In the genomic region with DNA sequence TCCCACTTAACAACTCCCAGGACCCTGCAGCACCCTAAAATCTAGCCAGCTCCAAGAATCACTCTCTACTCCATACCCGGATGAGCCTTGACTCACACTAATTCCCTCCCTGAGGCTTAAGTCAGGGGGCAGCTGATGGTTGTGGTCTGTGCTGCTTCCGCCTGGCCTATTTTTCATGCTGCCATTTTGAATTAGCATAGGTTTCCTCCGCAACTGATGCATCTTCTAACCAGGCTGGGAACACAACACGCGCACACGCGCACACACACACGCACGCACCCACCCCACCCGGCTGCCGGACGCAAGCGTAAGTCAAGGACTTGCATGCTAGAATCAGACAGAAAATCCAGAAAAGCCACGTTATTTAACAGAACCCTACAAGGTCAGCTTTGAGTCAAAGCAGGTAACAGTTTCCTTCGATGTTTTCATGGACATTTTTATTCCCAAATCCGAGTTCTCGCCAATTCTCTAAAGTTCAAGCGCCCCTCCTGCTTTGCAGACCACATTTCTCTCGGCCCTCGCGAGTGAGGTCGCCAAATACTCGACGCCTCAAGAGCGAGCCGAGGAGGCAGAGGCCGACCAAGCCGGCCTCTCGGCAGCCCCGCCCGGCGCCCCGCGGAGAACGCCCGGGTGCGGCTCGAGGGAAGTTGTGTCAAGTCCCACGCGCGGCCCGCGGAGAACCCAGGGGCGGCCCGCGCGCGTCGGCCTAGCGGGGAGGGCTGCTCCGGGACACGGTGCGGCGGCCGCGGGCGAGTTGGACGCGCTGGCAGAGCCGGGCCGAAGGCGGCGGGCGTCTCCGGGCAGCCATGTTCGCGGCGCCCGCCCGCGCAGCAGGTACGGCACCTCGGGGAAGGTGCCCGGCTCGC, we compare ENCODE assay signal across 1 cellular context.
A peak's percentile ranks its signal among the peaks of the same experiment; 100 is the strongest.
TF ChIP-seq lines count a peak whose summit lies in the region.

No MANE protein-coding gene starts in this region.

TF ChIP-seq in HepG2, 621 proteins besides CTCF, POLR2A, EP300 and RAD21 (continued from another document and continues in another):
- TF ChIP-seq, protein P1, sequence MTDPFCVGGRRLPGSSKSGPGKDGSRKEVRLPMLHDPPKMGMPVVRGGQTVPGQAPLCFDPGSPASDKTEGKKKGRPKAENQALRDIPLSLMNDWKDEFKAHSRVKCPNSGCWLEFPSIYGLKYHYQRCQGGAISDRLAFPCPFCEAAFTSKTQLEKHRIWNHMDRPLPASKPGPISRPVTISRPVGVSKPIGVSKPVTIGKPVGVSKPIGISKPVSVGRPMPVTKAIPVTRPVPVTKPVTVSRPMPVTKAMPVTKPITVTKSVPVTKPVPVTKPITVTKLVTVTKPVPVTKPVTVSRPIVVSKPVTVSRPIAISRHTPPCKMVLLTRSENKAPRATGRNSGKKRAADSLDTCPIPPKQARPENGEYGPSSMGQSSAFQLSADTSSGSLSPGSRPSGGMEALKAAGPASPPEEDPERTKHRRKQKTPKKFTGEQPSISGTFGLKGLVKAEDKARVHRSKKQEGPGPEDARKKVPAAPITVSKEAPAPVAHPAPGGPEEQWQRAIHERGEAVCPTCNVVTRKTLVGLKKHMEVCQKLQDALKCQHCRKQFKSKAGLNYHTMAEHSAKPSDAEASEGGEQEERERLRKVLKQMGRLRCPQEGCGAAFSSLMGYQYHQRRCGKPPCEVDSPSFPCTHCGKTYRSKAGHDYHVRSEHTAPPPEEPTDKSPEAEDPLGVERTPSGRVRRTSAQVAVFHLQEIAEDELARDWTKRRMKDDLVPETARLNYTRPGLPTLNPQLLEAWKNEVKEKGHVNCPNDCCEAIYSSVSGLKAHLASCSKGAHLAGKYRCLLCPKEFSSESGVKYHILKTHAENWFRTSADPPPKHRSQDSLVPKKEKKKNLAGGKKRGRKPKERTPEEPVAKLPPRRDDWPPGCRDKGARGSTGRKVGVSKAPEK (CRISPR knock-in tag; IDR thresholded peaks at IDR 0.05; ENCODE audit: borderline replicate concordance), result no peak
- TF ChIP-seq, protein P2, sequence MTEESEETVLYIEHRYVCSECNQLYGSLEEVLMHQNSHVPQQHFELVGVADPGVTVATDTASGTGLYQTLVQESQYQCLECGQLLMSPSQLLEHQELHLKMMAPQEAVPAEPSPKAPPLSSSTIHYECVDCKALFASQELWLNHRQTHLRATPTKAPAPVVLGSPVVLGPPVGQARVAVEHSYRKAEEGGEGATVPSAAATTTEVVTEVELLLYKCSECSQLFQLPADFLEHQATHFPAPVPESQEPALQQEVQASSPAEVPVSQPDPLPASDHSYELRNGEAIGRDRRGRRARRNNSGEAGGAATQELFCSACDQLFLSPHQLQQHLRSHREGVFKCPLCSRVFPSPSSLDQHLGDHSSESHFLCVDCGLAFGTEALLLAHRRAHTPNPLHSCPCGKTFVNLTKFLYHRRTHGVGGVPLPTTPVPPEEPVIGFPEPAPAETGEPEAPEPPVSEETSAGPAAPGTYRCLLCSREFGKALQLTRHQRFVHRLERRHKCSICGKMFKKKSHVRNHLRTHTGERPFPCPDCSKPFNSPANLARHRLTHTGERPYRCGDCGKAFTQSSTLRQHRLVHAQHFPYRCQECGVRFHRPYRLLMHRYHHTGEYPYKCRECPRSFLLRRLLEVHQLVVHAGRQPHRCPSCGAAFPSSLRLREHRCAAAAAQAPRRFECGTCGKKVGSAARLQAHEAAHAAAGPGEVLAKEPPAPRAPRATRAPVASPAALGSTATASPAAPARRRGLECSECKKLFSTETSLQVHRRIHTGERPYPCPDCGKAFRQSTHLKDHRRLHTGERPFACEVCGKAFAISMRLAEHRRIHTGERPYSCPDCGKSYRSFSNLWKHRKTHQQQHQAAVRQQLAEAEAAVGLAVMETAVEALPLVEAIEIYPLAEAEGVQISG (CRISPR knock-in tag; IDR thresholded peaks at IDR 0.05), result no peak
- TF ChIP-seq, protein P3, sequence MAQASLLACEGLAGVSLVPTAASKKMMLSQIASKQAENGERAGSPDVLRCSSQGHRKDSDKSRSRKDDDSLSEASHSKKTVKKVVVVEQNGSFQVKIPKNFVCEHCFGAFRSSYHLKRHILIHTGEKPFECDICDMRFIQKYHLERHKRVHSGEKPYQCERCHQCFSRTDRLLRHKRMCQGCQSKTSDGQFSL (CRISPR knock-in tag; IDR thresholded peaks at IDR 0.05), result no peak
- TF ChIP-seq NCOR1 (IDR thresholded peaks at IDR 0.05; ENCODE audit: borderline replicate concordance, low read length) (no peak), ZNF317 (CRISPR knock-in tag; IDR thresholded peaks at IDR 0.05) (0 out of 2 replicates have a peak, but pooled peaks have one; percentile 27), ATF1 (CRISPR knock-in tag; IDR thresholded peaks at IDR 0.05) (no peak), HOXA5 (CRISPR knock-in tag; IDR thresholded peaks at IDR 0.05) (no peak), ZNF446 (CRISPR knock-in tag; IDR thresholded peaks at IDR 0.05) (no peak), ZSCAN29 (CRISPR knock-in tag; conservative IDR thresholded peaks at IDR 0.05) (no peak), EEA1 (CRISPR knock-in tag; IDR thresholded peaks at IDR 0.05; ENCODE audit: borderline replicate concordance) (no peak), MLLT10 (CRISPR knock-in tag; IDR thresholded peaks at IDR 0.05) (no peak), ZNF460 (CRISPR knock-in tag; IDR thresholded peaks at IDR 0.05; ENCODE audit: borderline replicate concordance) (no peak), ZNF431 (CRISPR knock-in tag; IDR thresholded peaks at IDR 0.05; ENCODE audit: borderline replicate concordance, low read depth) (no peak), ZNF496 (CRISPR knock-in tag; IDR thresholded peaks at IDR 0.05; ENCODE audit: insufficient replicate concordance) (no peak), NR2F1 (CRISPR knock-in tag; IDR thresholded peaks at IDR 0.05) (no peak), MATR3 (CRISPR knock-in tag; IDR thresholded peaks at IDR 0.05) (no peak), ZNF572 (CRISPR knock-in tag; IDR thresholded peaks at IDR 0.05) (peak; percentile 52; the same call in 1 of the 2 replicates), ZNF891 (CRISPR knock-in tag; IDR thresholded peaks at IDR 0.05) (no peak), TBL1XR1 (IDR thresholded peaks at IDR 0.05; ENCODE audit: borderline replicate concordance, low read length, partially characterized antibody) (no peak), SALL1 (CRISPR knock-in tag; IDR thresholded peaks at IDR 0.05) (peak; percentile 31; the same call in 1 of the 2 replicates), PAF1 (CRISPR knock-in tag; IDR thresholded peaks at IDR 0.05) (no peak), SMAD3 (CRISPR knock-in tag; IDR thresholded peaks at IDR 0.05) (no peak), HMG20A (CRISPR knock-in tag; IDR thresholded peaks at IDR 0.05; ENCODE audit: borderline replicate concordance) (no peak), HMGA1 (CRISPR knock-in tag; conservative IDR thresholded peaks at IDR 0.05) (no peak), AKAP8 (CRISPR knock-in tag; IDR thresholded peaks at IDR 0.05) (no peak), HIVEP1 (CRISPR knock-in tag; IDR thresholded peaks at IDR 0.05) (no peak), MIER2 (CRISPR knock-in tag; IDR thresholded peaks at IDR 0.05) (0 out of 2 replicates have a peak, but pooled peaks have one; percentile 25), NFYC (CRISPR knock-in tag; IDR thresholded peaks at IDR 0.05) (no peak), ZNF501 (CRISPR knock-in tag; IDR thresholded peaks at IDR 0.05) (no peak), FOSL1 (CRISPR knock-in tag; IDR thresholded peaks at IDR 0.05; ENCODE audit: borderline replicate concordance) (no peak), PPARG (CRISPR knock-in tag; conservative IDR thresholded peaks at IDR 0.05) (no peak), MTA3 (CRISPR knock-in tag; IDR thresholded peaks at IDR 0.05) (no peak)
- TF ChIP-seq, protein P4, sequence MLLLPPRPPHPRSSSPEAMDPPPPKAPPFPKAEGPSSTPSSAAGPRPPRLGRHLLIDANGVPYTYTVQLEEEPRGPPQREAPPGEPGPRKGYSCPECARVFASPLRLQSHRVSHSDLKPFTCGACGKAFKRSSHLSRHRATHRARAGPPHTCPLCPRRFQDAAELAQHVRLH (CRISPR knock-in tag; IDR thresholded peaks at IDR 0.05; ENCODE audit: borderline replicate concordance, low read depth), result no peak
- TF ChIP-seq, protein P5, sequence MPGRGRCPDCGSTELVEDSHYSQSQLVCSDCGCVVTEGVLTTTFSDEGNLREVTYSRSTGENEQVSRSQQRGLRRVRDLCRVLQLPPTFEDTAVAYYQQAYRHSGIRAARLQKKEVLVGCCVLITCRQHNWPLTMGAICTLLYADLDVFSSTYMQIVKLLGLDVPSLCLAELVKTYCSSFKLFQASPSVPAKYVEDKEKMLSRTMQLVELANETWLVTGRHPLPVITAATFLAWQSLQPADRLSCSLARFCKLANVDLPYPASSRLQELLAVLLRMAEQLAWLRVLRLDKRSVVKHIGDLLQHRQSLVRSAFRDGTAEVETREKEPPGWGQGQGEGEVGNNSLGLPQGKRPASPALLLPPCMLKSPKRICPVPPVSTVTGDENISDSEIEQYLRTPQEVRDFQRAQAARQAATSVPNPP (CRISPR knock-in tag; IDR thresholded peaks at IDR 0.05), result no peak
- TF ChIP-seq, protein P6, sequence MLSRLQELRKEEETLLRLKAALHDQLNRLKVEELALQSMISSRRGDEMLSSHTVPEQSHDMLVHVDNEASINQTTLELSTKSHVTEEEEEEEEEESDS (CRISPR knock-in tag; IDR thresholded peaks at IDR 0.05; ENCODE audit: borderline replicate concordance), result no peak
- TF ChIP-seq, protein P7, sequence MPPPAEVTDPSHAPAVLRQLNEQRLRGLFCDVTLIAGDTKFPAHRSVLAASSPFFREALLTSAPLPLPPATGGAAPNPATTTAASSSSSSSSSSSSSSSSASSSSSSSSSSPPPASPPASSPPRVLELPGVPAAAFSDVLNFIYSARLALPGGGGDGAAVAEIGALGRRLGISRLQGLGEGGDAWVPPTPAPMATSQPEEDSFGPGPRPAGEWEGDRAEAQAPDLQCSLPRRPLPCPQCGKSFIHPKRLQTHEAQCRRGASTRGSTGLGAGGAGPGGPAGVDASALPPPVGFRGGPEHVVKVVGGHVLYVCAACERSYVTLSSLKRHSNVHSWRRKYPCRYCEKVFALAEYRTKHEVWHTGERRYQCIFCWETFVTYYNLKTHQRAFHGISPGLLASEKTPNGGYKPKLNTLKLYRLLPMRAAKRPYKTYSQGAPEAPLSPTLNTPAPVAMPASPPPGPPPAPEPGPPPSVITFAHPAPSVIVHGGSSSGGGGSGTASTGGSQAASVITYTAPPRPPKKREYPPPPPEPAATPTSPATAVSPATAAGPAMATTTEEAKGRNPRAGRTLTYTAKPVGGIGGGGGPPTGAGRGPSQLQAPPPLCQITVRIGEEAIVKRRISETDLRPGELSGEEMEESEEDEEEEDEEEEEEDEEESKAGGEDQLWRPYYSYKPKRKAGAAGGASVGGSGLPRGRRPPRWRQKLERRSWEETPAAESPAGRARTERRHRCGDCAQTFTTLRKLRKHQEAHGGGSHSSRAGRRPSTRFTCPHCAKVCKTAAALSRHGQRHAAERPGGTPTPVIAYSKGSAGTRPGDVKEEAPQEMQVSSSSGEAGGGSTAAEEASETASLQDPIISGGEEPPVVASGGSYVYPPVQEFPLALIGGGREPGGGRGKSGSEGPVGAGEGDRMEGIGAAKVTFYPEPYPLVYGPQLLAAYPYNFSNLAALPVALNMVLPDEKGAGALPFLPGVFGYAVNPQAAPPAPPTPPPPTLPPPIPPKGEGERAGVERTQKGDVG (CRISPR knock-in tag; IDR thresholded peaks at IDR 0.05; ENCODE audit: borderline replicate concordance), result no peak
- TF ChIP-seq, protein P8, sequence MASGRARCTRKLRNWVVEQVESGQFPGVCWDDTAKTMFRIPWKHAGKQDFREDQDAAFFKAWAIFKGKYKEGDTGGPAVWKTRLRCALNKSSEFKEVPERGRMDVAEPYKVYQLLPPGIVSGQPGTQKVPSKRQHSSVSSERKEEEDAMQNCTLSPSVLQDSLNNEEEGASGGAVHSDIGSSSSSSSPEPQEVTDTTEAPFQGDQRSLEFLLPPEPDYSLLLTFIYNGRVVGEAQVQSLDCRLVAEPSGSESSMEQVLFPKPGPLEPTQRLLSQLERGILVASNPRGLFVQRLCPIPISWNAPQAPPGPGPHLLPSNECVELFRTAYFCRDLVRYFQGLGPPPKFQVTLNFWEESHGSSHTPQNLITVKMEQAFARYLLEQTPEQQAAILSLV (CRISPR knock-in tag; IDR thresholded peaks at IDR 0.05; ENCODE audit: borderline replicate concordance), result no peak
- TF ChIP-seq, protein P9, sequence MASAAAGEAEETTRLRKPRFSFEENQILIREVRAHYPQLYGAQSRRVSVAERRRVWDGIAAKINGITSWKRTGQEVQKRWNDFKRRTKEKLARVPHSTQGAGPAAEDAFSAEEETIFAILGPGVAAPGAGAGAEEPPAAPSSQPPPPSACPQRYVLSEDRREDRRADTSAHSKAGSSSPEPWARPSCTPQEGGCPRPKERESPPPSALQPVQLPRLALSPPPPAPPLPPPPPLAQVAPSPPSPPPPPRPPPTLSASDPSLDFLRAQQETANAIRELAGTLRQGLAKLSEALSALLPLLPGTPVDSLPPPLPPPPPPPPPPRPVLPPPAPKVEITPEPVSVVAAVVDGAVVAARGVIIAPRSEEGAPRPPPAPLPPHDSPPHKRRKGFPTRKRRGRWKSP (CRISPR knock-in tag; IDR thresholded peaks at IDR 0.05), result no peak
- TF ChIP-seq, protein P10, sequence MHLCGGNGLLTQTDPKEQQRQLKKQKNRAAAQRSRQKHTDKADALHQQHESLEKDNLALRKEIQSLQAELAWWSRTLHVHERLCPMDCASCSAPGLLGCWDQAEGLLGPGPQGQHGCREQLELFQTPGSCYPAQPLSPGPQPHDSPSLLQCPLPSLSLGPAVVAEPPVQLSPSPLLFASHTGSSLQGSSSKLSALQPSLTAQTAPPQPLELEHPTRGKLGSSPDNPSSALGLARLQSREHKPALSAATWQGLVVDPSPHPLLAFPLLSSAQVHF (CRISPR knock-in tag; IDR thresholded peaks at IDR 0.05), result no peak
